Comparison of ENCODE assay signal across 14 cellular contexts in the genomic region with DNA sequence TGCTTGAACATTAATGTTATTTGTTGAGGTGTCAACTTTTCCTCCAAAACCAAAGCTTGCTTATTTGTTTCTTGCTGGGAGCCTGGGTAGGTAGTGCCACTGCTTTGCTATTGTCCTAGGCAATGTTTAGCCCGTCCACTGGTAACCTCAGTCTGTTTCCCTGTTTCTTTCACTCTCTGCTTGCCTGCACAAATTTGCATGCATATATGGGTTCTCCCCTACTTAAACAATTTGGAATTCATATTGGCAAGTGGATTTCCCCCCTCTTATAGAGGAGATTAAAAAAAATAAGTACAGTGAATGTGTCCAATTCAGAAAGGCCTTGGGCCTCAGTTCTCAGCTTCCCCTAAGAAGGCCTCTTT. TPM values are rescaled to one million over a fixed set of nuclear protein-coding genes. Genes with fewer than 3 reads are reported as not detected.
A peak's percentile ranks its signal among the peaks of the same experiment; 100 is the strongest.
DNase-seq lines count a peak whose midpoint lies in the region; ATAC-seq and TF ChIP-seq lines count a peak whose summit lies in the region.
"Had no signal": no experiment of that assay in that cellular context is flagged by ENCODE, and none has a peak within 500 bp of the region (broad histone marks: within the 10 kb centered on the region; RNA-seq: fewer than 3 reads in every experiment).

No MANE protein-coding gene starts in this region.

- H3K36me3 ChIP-seq in A673 (ENCODE audit: insufficient read depth, low read length, poor library complexity, severe bottlenecking) (no peaks in the 10 kb centered on the region), WERI-Rb-1 (no peaks in the 10 kb centered on the region), iPS-20b (ENCODE audit: insufficient read depth, low read depth, low read length) (no peaks in the 10 kb centered on the region), psoas muscle (ENCODE audit: insufficient read depth in 1 of 2, low read depth in 1 of 2) (no peaks in the 10 kb centered on the region)
- no peaks in the 10 kb centered on the region for H3K36me3 ChIP-seq in CD4-positive, alpha-beta memory T cell (ENCODE audit: insufficient read depth, low read length)

- 62 to 89% (median 67%) methylated on average over 1 of the region's 1 CpG for WGBS in psoas muscle, 3 donors

- H3K9ac ChIP-seq in iPS-20b (ENCODE audit: low read depth, low read length), result peak overlapping the region; percentile 58; the same call in 1 of the 2 replicates

- H3K36me3 Mint-ChIP-seq in CD4-positive, alpha-beta memory T cell, result no peaks in the 10 kb centered on the region

- no peak for TF ChIP-seq CTCF in A673 (conservative IDR thresholded peaks at IDR 0.05; ENCODE audit: low read depth, low read length)
- TF ChIP-seq CTCF in WERI-Rb-1 (IDR thresholded peaks at IDR 0.05; ENCODE audit: low read depth, low read length), result no peak
- no peak for TF ChIP-seq CTCF in psoas muscle (IDR thresholded peaks at IDR 0.05)

- no peak overlapping the region for H3K4me3 Mint-ChIP-seq in CD4-positive, alpha-beta memory T cell
- H3K4me3 Mint-ChIP-seq: activated CD4-positive, alpha-beta T cell treated with anti-CD3 and anti-CD28 coated beads, Interleukin-2, amount 10 ng/mL, durations not matched to agents 24 days and 14 days; activated T-cell treated with anti-CD3 and anti-CD28 coated beads, Interleukin-2, amount 50 U/mL, for 72 hours; T-helper 1 cell treated with Interleukin-12 subunit alpha and Interleukin-12 subunit beta and Interleukin-4 antibody, amounts not matched to agents 30 μg/mL and 1 μg/mL, for 36 hours had no signal

- H3K4me3 ChIP-seq in A673 (ENCODE audit: low read depth, low read length, poor library complexity, severe bottlenecking) (no peak overlapping the region), WERI-Rb-1 (ENCODE audit: low read depth, low read length) (no peak overlapping the region), iPS-20b (ENCODE audit: low read length) (no peak overlapping the region), psoas muscle (peak overlapping the region; percentile 11)
- H3K4me3 ChIP-seq in CD4-positive, alpha-beta memory T cell (ENCODE audit: low read length in 2 of 2), result no peak overlapping the region

- ATAC-seq in psoas muscle (no peak), GM18511 (IDR thresholded peaks at IDR 0.05; ENCODE audit: unreplicated experiment) (no peak)
- ATAC-seq: activated T-cell treated with anti-CD3 and anti-CD28 coated beads, Interleukin-2, amount 50 U/mL, for 72 hours had no signal

- no peaks in the 10 kb centered on the region for H3K4me1 Mint-ChIP-seq in CD4-positive, alpha-beta memory T cell
- H3K4me1 Mint-ChIP-seq: activated CD4-positive, alpha-beta T cell treated with anti-CD3 and anti-CD28 coated beads, Interleukin-2, amount 10 ng/mL, durations not matched to agents 24 days and 14 days had no signal

- H3K27me3 Mint-ChIP-seq in CD4-positive, alpha-beta memory T cell, result peaks cover 2% of the 10 kb centered on the region in 2 donors

- H3K27ac Mint-ChIP-seq in CD4-positive, alpha-beta memory T cell, result no peak overlapping the region
- H3K27ac Mint-ChIP-seq: activated CD4-positive, alpha-beta T cell treated with anti-CD3 and anti-CD28 coated beads, Interleukin-2, amount 10 ng/mL, durations not matched to agents 24 days and 14 days; activated T-cell treated with anti-CD3 and anti-CD28 coated beads, Interleukin-2, amount 50 U/mL, for 72 hours; T-helper 1 cell treated with Interleukin-12 subunit alpha and Interleukin-12 subunit beta and Interleukin-4 antibody, amounts not matched to agents 30 μg/mL and 1 μg/mL, for 36 hours had no signal

- peaks cover 0 to 2% (median 0%) of the 10 kb centered on the region in 8 donors for H3K9me3 Mint-ChIP-seq in CD4-positive, alpha-beta memory T cell
- H3K9me3 Mint-ChIP-seq: activated CD4-positive, alpha-beta T cell treated with anti-CD3 and anti-CD28 coated beads, Interleukin-2, amount 10 ng/mL, durations not matched to agents 24 days and 14 days; T-helper 1 cell treated with Interleukin-12 subunit alpha and Interleukin-12 subunit beta and Interleukin-4 antibody, amounts not matched to agents 30 μg/mL and 1 μg/mL, for 36 hours had no signal

- H3K4me1 ChIP-seq in A673 (ENCODE audit: insufficient read depth, low read length, poor library complexity, severe bottlenecking), result peaks cover 29% of the 10 kb centered on the region
- peaks cover 13% of the 10 kb centered on the region; the same call in 1 of the 2 replicates for H3K4me1 ChIP-seq in iPS-20b (ENCODE audit: insufficient read depth, low read length)
- peaks cover 18% of the 10 kb centered on the region for H3K4me1 ChIP-seq in psoas muscle
- no peaks in the 10 kb centered on the region for H3K4me1 ChIP-seq in CD4-positive, alpha-beta memory T cell (ENCODE audit: insufficient read depth, low read length)

- H3K27me3 ChIP-seq in A673 (replicated peaks; ENCODE audit: insufficient read depth, low read depth, low read length, poor library complexity), result no peaks in the 10 kb centered on the region
- H3K27me3 ChIP-seq in WERI-Rb-1 (ENCODE audit: insufficient read depth, low read depth, severe bottlenecking), result no peaks in the 10 kb centered on the region
- no peaks in the 10 kb centered on the region for H3K27me3 ChIP-seq in iPS-20b (ENCODE audit: insufficient read depth, low read length)
- no peaks in the 10 kb centered on the region for H3K27me3 ChIP-seq in psoas muscle (ENCODE audit: insufficient read depth in 3 of 3, low read length in 2 of 3)
- H3K27me3 ChIP-seq in CD4-positive, alpha-beta memory T cell (ENCODE audit: insufficient read depth, low read length), result no peaks in the 10 kb centered on the region

- intact Hi-C loops in A673 (cut with micrococcal nuclease; ENCODE audit: unreplicated experiment), result no loop called here
- intact Hi-C loops in psoas muscle (cut with DNase I), result loop anchor here in 1 of 2 donors (5.0 kb wide), 1 partner anchor 46 kb away; a partner anchor contains a TSS
- intact Hi-C loops in CD4-positive, alpha-beta memory T cell (cut with micrococcal nuclease), result no loop called here

- POLR2A ChIA-PET in A673 (lab: Charles Lee; ENCODE audit: low non-redundant PET), result no interaction called here
- POLR2A ChIA-PET in CD4-positive, alpha-beta memory T cell (lab: Charles Lee; ENCODE audit: partially characterized antibody), result no interaction called here

- BruUV-seq in A673 (replicated peaks; lab: Mats Ljungman, UMichigan), result no TSS peak

- H3K9me3 ChIP-seq in A673 (ENCODE audit: low read depth, low read length, poor library complexity, severe bottlenecking) (no peaks in the 10 kb centered on the region), WERI-Rb-1 (ENCODE audit: severe bottlenecking) (no peaks in the 10 kb centered on the region), iPS-20b (ENCODE audit: insufficient read depth, low read depth, low read length) (no peaks in the 10 kb centered on the region), psoas muscle (no peaks in the 10 kb centered on the region)
- no peaks in the 10 kb centered on the region for H3K9me3 ChIP-seq in CD4-positive, alpha-beta memory T cell (ENCODE audit: control insufficient read depth in 1 of 2, low read length in 2 of 2)

- CTCF ChIA-PET in A673 (lab: Charles Lee), result no interaction called here
- CTCF ChIA-PET in CD4-positive, alpha-beta memory T cell (lab: Charles Lee; ENCODE audit: partially characterized antibody), result no interaction called here

- H3K27ac ChIP-seq in A673 (ENCODE audit: low read depth, low read length, poor library complexity, severe bottlenecking), result peak overlapping the region; percentile 18
- H3K27ac ChIP-seq in WERI-Rb-1, result peak overlapping the region; percentile 2; the same call in 1 of the 2 replicates
- no peak overlapping the region for H3K27ac ChIP-seq in iPS-20b (ENCODE audit: low read length)
- H3K27ac ChIP-seq in psoas muscle, result peak overlapping the region; percentile 68
- no peak overlapping the region for H3K27ac ChIP-seq in CD4-positive, alpha-beta memory T cell (ENCODE audit: low read depth, low read length)

- DNase-seq in A673 (ENCODE audit: low spot score), result no peak
- no peak for DNase-seq in WERI-Rb-1
- DNase-seq in psoas muscle, result no peak
- no peak for DNase-seq in stimulated activated naive CD4-positive, alpha-beta T cell treated with Interleukin-2 at 50 U/mL for 16 hours (lab: John Stamatoyannopoulos, UW)
- DNase-seq in SHP77 treated with DMSO at 0.1 percent for 48 hours (lab: John Stamatoyannopoulos, UW), result no peak
- no peak for DNase-seq in CD4-positive, alpha-beta memory T cell
- DNase-seq: activated CD4-positive, alpha-beta T cell treated with anti-CD3 and anti-CD28 coated beads, Interleukin-2, amount 10 ng/mL, durations not matched to agents 24 days and 14 days; activated T-cell treated with anti-CD3 and anti-CD28 coated beads, Interleukin-2, amount 50 U/mL, for 72 hours; DMS53; effector memory CD4-positive, alpha-beta T cell; glutamatergic neuron had no signal

RNA-seq across cellular contexts. Expression of a gene that starts 45.0 kb away (rescaled TPM):
- total RNA-seq in A673 (2021) (1.2 and 1.7 TPM in 2 replicates), psoas muscle (10 to 100 TPM in 1 of 4 donors, 1 to 10 TPM in 3; 3.6 to 15.4 (median 4.6) TPM)
- polyA plus RNA-seq in psoas muscle, result 1 to 10 TPM; 1.1 to 3.8 (median 1.8) TPM
- not detected for total RNA-seq in CD4-positive, alpha-beta memory T cell
- polyA plus RNA-seq in CD4-positive, alpha-beta memory T cell, result not detected

Comparison
In these comparisons a context has a peak if more than half of its experiments do, and no peak if none do; other contexts are left out.
1. H3K27ac ChIP-seq: peak in A673 (single experiment), WERI-Rb-1 (single experiment) and psoas muscle (single experiment); none in iPS-20b (single experiment) and CD4-positive, alpha-beta memory T cell (single experiment).